1 cellular context compared by ENCODE assay signal in genomic region chr15:66719471-66719870, GRCh38.
TF ChIP-seq lines count a peak whose summit lies in the region.

No MANE protein-coding gene starts in this region.

TF ChIP-seq in HCT116, 20 proteins besides CTCF, POLR2A, EP300 and RAD21 (continued from another document):
- TF ChIP-seq JUND (IDR thresholded peaks at IDR 0.05) (no peak), CEBPB (IDR thresholded peaks at IDR 0.05; ENCODE audit: low read depth) (no peak), EGR1 (IDR thresholded peaks at IDR 0.05; ENCODE audit: low read depth) (no peak), FOSL1 (IDR thresholded peaks at IDR 0.05; ENCODE audit: low read depth) (no peak)
